In the genomic region with DNA sequence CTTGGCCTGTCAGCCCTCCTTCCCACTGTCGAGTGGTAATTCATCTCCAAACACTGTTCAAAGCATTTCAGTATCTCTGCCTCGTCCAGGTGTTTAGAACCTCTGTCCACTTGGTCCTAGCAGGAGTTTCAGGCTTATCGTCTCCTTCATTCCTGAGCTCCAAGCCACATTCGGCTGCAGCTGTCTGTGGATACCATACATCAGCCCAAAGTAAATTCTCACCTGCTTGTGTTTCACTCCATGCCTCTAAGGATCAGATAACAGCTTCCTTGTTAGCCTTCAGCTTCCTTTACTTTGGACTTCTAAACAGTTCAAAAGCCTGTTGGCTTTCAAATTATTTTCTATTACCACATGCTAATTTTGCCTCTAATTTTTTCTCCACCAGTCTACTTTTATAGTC, we compare ENCODE assay signal across 15 cellular contexts.
DNase-seq lines count a peak whose midpoint lies in the region; ATAC-seq and TF ChIP-seq lines count a peak whose summit lies in the region.
"Had no signal": no experiment of that assay in that cellular context is flagged by ENCODE, and none has a peak within 500 bp of the region (broad histone marks: within the 10 kb centered on the region; RNA-seq: fewer than 3 reads in every experiment).

No MANE protein-coding gene starts in this region.

- intact Hi-C loops in gastrocnemius medialis (cut with DNase I; ENCODE audit: low total_unique reads) (no loop called here), aorta (cut with DNase I) (no loop called here), tibial artery (cut with DNase I; ENCODE audit: low total_unique reads) (no loop called here)

- no peaks in the 10 kb centered on the region for H3K9me2 ChIP-seq in Loucy (replicated peaks; ENCODE audit: low read depth, low read length)

- peak overlapping the region; percentile 21 for H3K27ac Mint-ChIP-seq in mesothelial cell of epicardium

- H3K4me3 ChIP-seq in Loucy (ENCODE audit: low read length, poor library complexity, severe bottlenecking) (no peak overlapping the region), SJCRH30 (no peak overlapping the region), gastrocnemius medialis (no peak overlapping the region), aorta (ENCODE audit: low read length in 2 of 2) (no peak overlapping the region), tibial artery (no peak overlapping the region)

- H3K36me3 Mint-ChIP-seq in mesothelial cell of epicardium: peaks cover 3% of the 10 kb centered on the region

- no peak overlapping the region for H3K4me2 ChIP-seq in Loucy (ENCODE audit: low read depth, low read length, poor library complexity, severe bottlenecking)

- H4K20me1 ChIP-seq in Loucy (ENCODE audit: insufficient read depth, low read length, poor library complexity, severe bottlenecking): no peaks in the 10 kb centered on the region

- TF ChIP-seq POLR2A in gastrocnemius medialis (IDR thresholded peaks at IDR 0.05): no peak

- DNase-seq in SJCRH30: peak; percentile 45 to 73
- no peak for DNase-seq in mesothelial cell of epicardium (ENCODE audit: low spot score in 2 of 2, unreplicated experiment in 2 of 2)
- DNase-seq in gastrocnemius medialis: peak in 1 of 2 donors; percentile 11
- DNase-seq in aorta: no peak
- DNase-seq in activated CD4-positive, alpha-beta T cell treated with anti-CD3 and anti-CD28 coated beads for 1 hour: no peak
- no peak for DNase-seq in tibial artery
- DNase-seq: BE2C, EL, NCI-H1694, NCI-H2171, NCI-H345, NCI-H526 treated with DMSO at 0.1 percent for 48 hours had no signal

- H3K27me3 Mint-ChIP-seq in mesothelial cell of epicardium (ENCODE audit: low read depth): no peaks in the 10 kb centered on the region
- H3K27me3 Mint-ChIP-seq: IgD-negative memory B cell had no signal

- no peak overlapping the region for H3K9ac ChIP-seq in Loucy (ENCODE audit: low read depth, low read length, poor library complexity, severe bottlenecking)

- no peaks in the 10 kb centered on the region for H3K79me2 ChIP-seq in Loucy (ENCODE audit: insufficient read depth, low read length)

- peak overlapping the region; percentile 13; the same call in 1 of the 2 replicates for H2AFZ ChIP-seq in Loucy (ENCODE audit: low read length)

- no peaks in the 10 kb centered on the region for H3K9me3 Mint-ChIP-seq in mesothelial cell of epicardium
- H3K9me3 Mint-ChIP-seq: IgD-negative memory B cell had no signal

- TF ChIP-seq CTCF in Loucy (conservative IDR thresholded peaks at IDR 0.05; ENCODE audit: low read length): no peak
- no peak for TF ChIP-seq CTCF in mesothelial cell of epicardium (IDR thresholded peaks at IDR 0.05; ENCODE audit: unreplicated experiment)
- TF ChIP-seq CTCF in gastrocnemius medialis (IDR thresholded peaks at IDR 0.05 in 4 of 5, conservative IDR thresholded peaks at IDR 0.05 in 1 of 5): no peak
- no peak for TF ChIP-seq CTCF in tibial artery (IDR thresholded peaks at IDR 0.05)

- in situ Hi-C loops in gastrocnemius medialis (cut with MboI; ENCODE audit: low sequenced_read_pairs in 4 of 4): no loop called here

- H3K27me3 ChIP-seq in Loucy (ENCODE audit: insufficient read depth, low read length, poor library complexity, severe bottlenecking): no peaks in the 10 kb centered on the region
- H3K27me3 ChIP-seq in SJCRH30: no peaks in the 10 kb centered on the region
- no peaks in the 10 kb centered on the region for H3K27me3 ChIP-seq in gastrocnemius medialis
- H3K27me3 ChIP-seq in aorta (ENCODE audit: control insufficient read depth in 1 of 2, insufficient read depth in 2 of 2, low read length in 1 of 2): no peaks in the 10 kb centered on the region
- no peaks in the 10 kb centered on the region for H3K27me3 ChIP-seq in tibial artery
- H3K27me3 ChIP-seq: BE2C had no signal

- ATAC-seq in gastrocnemius medialis (peak; percentile 50 to 72), aorta (ENCODE audit: low FRiP score) (no peak)
- ATAC-seq: Right ventricle myocardium inferior had no signal

- no peaks in the 10 kb centered on the region for H3K36me3 ChIP-seq in Loucy (ENCODE audit: insufficient read depth, low read length)
- H3K36me3 ChIP-seq in SJCRH30: no peaks in the 10 kb centered on the region
- no peaks in the 10 kb centered on the region for H3K36me3 ChIP-seq in gastrocnemius medialis
- no peaks in the 10 kb centered on the region for H3K36me3 ChIP-seq in aorta (ENCODE audit: control insufficient read depth in 1 of 2, insufficient read depth in 2 of 2, low read length in 1 of 2)
- no peaks in the 10 kb centered on the region for H3K36me3 ChIP-seq in tibial artery
- H3K36me3 ChIP-seq: BE2C had no signal

- no peak overlapping the region for H3K4me3 Mint-ChIP-seq in mesothelial cell of epicardium
- H3K4me3 Mint-ChIP-seq: IgD-negative memory B cell had no signal

- H3K9me3 ChIP-seq in Loucy (ENCODE audit: insufficient read depth, low read depth, low read length) (no peaks in the 10 kb centered on the region), SJCRH30 (replicated peaks) (no peaks in the 10 kb centered on the region), gastrocnemius medialis (no peaks in the 10 kb centered on the region), aorta (ENCODE audit: control insufficient read depth, low read length) (no peaks in the 10 kb centered on the region), tibial artery (no peaks in the 10 kb centered on the region)
- H3K9me3 ChIP-seq: BE2C had no signal

- H3K4me1 ChIP-seq in Loucy (ENCODE audit: insufficient read depth, low read length, poor library complexity, severe bottlenecking): no peaks in the 10 kb centered on the region
- peaks cover 12% of the 10 kb centered on the region for H3K4me1 ChIP-seq in SJCRH30
- H3K4me1 ChIP-seq in gastrocnemius medialis: peaks cover 31 to 35% of the 10 kb centered on the region in 2 donors
- H3K4me1 ChIP-seq in aorta (ENCODE audit: control insufficient read depth in 1 of 2, insufficient read depth in 2 of 2, low read length in 2 of 2): no peaks in the 10 kb centered on the region
- no peaks in the 10 kb centered on the region for H3K4me1 ChIP-seq in tibial artery
- H3K4me1 ChIP-seq: BE2C had no signal

- no peaks in the 10 kb centered on the region for H3F3A ChIP-seq in Loucy (ENCODE audit: low read depth)

- H3K4me1 Mint-ChIP-seq in mesothelial cell of epicardium: peaks cover 22% of the 10 kb centered on the region

- no peak overlapping the region; the same call in 1 of the 2 replicates for H3K27ac ChIP-seq in SJCRH30
- H3K27ac ChIP-seq in gastrocnemius medialis: peak overlapping the region in 3 of 4 donors; percentile 13 to 83 (median 75)
- no peak overlapping the region for H3K27ac ChIP-seq in aorta (ENCODE audit: low read depth in 1 of 2, low read length in 2 of 2)
- no peak overlapping the region for H3K27ac ChIP-seq in tibial artery

- 83 to 90% methylated on average over 4 of the region's 4 CpGs for WGBS in aorta, 2 donors

Comparison
In these comparisons a context has a peak if more than half of its experiments do, and no peak if none do; other contexts are left out.
1. DNase-seq: peak in SJCRH30 (2 of 2); none in mesothelial cell of epicardium (0 of 2), aorta (0 of 2), activated CD4-positive, alpha-beta T cell treated with anti-CD3 and anti-CD28 coated beads for 1 hour (single experiment) and tibial artery (0 of 2).
2. H3K27ac ChIP-seq: peak in gastrocnemius medialis (3 of 4); none in SJCRH30 (single experiment), aorta (0 of 2) and tibial artery (0 of 2).